12 cellular contexts compared by ENCODE assay signal in the genomic region with DNA sequence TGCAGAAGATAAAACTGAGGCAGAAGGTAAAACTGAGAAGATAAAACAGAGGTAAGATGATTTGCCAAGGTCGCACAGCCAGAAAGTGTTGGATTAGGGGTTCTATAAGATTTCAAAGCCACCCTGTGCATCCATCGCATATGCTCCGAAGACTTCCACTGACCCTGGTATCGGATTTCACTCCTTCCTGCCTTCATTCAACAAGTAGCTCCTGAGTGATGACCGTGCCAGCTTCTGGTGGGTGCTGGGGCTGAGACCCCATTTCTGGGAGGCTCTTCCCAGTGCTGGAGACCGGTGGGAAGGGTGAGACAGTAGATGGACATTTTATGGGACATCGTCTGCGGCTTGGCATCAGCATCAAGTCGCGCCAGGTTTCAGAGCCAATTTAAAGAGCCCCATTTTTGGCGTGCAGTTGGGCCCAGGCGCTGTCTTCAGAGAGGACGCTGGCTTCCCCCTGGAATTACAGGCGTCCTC. TPM values are rescaled to one million over a fixed set of nuclear protein-coding genes. Genes with fewer than 3 reads are reported as not detected.
DNase-seq lines count a peak whose midpoint lies in the region; ATAC-seq and TF ChIP-seq lines count a peak whose summit lies in the region.
"Had no signal": no experiment of that assay in that cellular context is flagged by ENCODE, and none has a peak within 500 bp of the region (broad histone marks: within the 10 kb centered on the region; RNA-seq: fewer than 3 reads in every experiment).

No MANE protein-coding gene starts in this region.

- H3K4me2 ChIP-seq in skeletal muscle satellite cell (ENCODE audit: low read length) (peak overlapping the region; percentile 83), MM.1S (ENCODE audit: low read depth, low read length) (no peak overlapping the region)

- H3K9ac ChIP-seq in colonic mucosa (ENCODE audit: low read depth in 2 of 2, low read length in 2 of 2) (no peak overlapping the region), skeletal muscle satellite cell (ENCODE audit: low read depth, low read length) (no peak overlapping the region), MM.1S (ENCODE audit: low read length) (no peak overlapping the region)

- H3K79me2 ChIP-seq in MM.1S (ENCODE audit: low read length): no peaks in the 10 kb centered on the region

- intact Hi-C loops in colonic mucosa (cut with DNase I): no loop called here
- intact Hi-C loops in posterior vena cava (cut with DNase I): loop anchor here in 1 of 2 donors (5.0 kb wide), 1 partner anchor 45 kb away; no protein-coding TSS in a partner anchor

- H2AFZ ChIP-seq in MM.1S (ENCODE audit: low read length): no peak overlapping the region

- no peaks in the 10 kb centered on the region for H3K9me3 ChIP-seq in colonic mucosa
- H3K9me3 ChIP-seq in lung (ENCODE audit: control insufficient read depth in 2 of 2, insufficient read depth in 1 of 2, low read length in 1 of 2): peaks cover 0 to 5% of the 10 kb centered on the region in 2 donors
- H3K9me3 ChIP-seq in skeletal muscle satellite cell (replicated peaks; ENCODE audit: low read length): no peaks in the 10 kb centered on the region
- H3K9me3 ChIP-seq in MM.1S (replicated peaks; ENCODE audit: insufficient read depth, low read length): no peaks in the 10 kb centered on the region
- H3K9me3 ChIP-seq: Peyer's patch had no signal

- no peaks in the 10 kb centered on the region for H3K36me3 ChIP-seq in colonic mucosa
- H3K36me3 ChIP-seq in lung (ENCODE audit: control insufficient read depth in 2 of 2, insufficient read depth in 2 of 2, low read length in 2 of 2): no peaks in the 10 kb centered on the region
- H3K36me3 ChIP-seq in skeletal muscle satellite cell (ENCODE audit: insufficient read depth, low read length): no peaks in the 10 kb centered on the region
- no peaks in the 10 kb centered on the region for H3K36me3 ChIP-seq in MM.1S (replicated peaks; ENCODE audit: insufficient read depth, low read length)
- H3K36me3 ChIP-seq: Peyer's patch had no signal

- in situ Hi-C loops in GM13976 (cut with MboI; ENCODE audit: low sequenced_read_pairs, unreplicated experiment): no loop called here

- H3F3A ChIP-seq in MM.1S (ENCODE audit: insufficient read depth, low read length): no peaks in the 10 kb centered on the region

- H3K27ac ChIP-seq in colonic mucosa (peak overlapping the region; percentile 71), lung (ENCODE audit: low read depth in 1 of 2, low read length in 1 of 2) (peak overlapping the region; percentile 91 to 97), MM.1S (ENCODE audit: low read length) (no peak overlapping the region)
- H3K27ac ChIP-seq: C4-2B had no signal

- 52 to 70% methylated on average over 14 of the region's 14 CpGs for WGBS in lung, 2 donors

- peak overlapping the region; percentile 41; the same call in 1 of the 2 replicates for H3K4me3 ChIP-seq in HFF-Myc (replicated peaks; ENCODE audit: low read depth, low read length)
- peak overlapping the region; percentile 56 for H3K4me3 ChIP-seq in colonic mucosa
- no peak overlapping the region for H3K4me3 ChIP-seq in lung
- peak overlapping the region; percentile 58 for H3K4me3 ChIP-seq in skeletal muscle satellite cell (ENCODE audit: low read length)
- H3K4me3 ChIP-seq in MM.1S (ENCODE audit: low read length): no peak overlapping the region

- no peaks in the 10 kb centered on the region for H3K4me1 ChIP-seq in colonic mucosa
- peaks cover 0 to 4% of the 10 kb centered on the region in 2 donors for H3K4me1 ChIP-seq in lung (ENCODE audit: control insufficient read depth in 2 of 2, insufficient read depth in 2 of 2, low read length in 2 of 2)
- peaks cover 21% of the 10 kb centered on the region for H3K4me1 ChIP-seq in skeletal muscle satellite cell (ENCODE audit: control insufficient read depth, insufficient read depth, low read length)
- no peaks in the 10 kb centered on the region for H3K4me1 ChIP-seq in MM.1S (ENCODE audit: low read length)

- H4K20me1 ChIP-seq in MM.1S (ENCODE audit: insufficient read depth, low read length): no peaks in the 10 kb centered on the region

- no peak for ATAC-seq in lung (ENCODE audit: insufficient read depth, low FRiP score)

- DNase-seq in HFF-Myc (ENCODE audit: extremely low read depth, low read depth) (no peak), colonic mucosa (no peak), lung (ENCODE audit: low spot score) (no peak), GM13976 (ENCODE audit: low spot score) (no peak), MM.1S (no peak), posterior vena cava (ENCODE audit: low spot score) (no peak), EL (no peak)
- DNase-seq: NCI-H1694 treated with DMSO at 0.1 percent for 48 hours had no signal

- TF ChIP-seq CTCF in HFF-Myc (IDR thresholded peaks at IDR 0.05; ENCODE audit: low read depth, low read length, missing control alignments) (no peak), colonic mucosa (IDR thresholded peaks at IDR 0.05) (no peak), lung (IDR thresholded peaks at IDR 0.05; ENCODE audit: control extremely low read depth, extremely low read depth) (no peak), GM13976 (IDR thresholded peaks at IDR 0.05; ENCODE audit: borderline replicate concordance, control extremely low read depth, extremely low read depth, insufficient read depth, missing control alignments) (no peak), MM.1S (IDR thresholded peaks at IDR 0.05; ENCODE audit: low read length) (no peak)

- H3K27me3 ChIP-seq in colonic mucosa (no peaks in the 10 kb centered on the region), lung (ENCODE audit: control insufficient read depth, insufficient read depth) (no peaks in the 10 kb centered on the region), skeletal muscle satellite cell (ENCODE audit: control insufficient read depth, insufficient read depth, low read length) (peaks cover 44% of the 10 kb centered on the region), MM.1S (replicated peaks; ENCODE audit: insufficient read depth, low read length) (peaks cover 10% of the 10 kb centered on the region; the same call in 1 of the 2 replicates)
- H3K27me3 ChIP-seq: Peyer's patch had no signal

- H3K9me2 ChIP-seq in MM.1S (replicated peaks; ENCODE audit: insufficient read depth, low read length): no peaks in the 10 kb centered on the region

RNA-seq across cellular contexts. Expression of a gene that starts 53.7 kb away (rescaled TPM):
- total RNA-seq in colonic mucosa (100 to 1,000 TPM; 126 to 130 TPM), lung (10 to 100 TPM; 19.4 to 75.0 TPM), posterior vena cava (10 to 100 TPM; 68.1 to 83.8 TPM)
- 10 to 100 TPM; 25.2 to 32.3 TPM for polyA plus RNA-seq in lung
- total RNA-seq in skeletal muscle satellite cell (2012; rRNA removed): 1.5 and 2.0 TPM in 2 replicates
- polyA plus RNA-seq: IgD-negative memory B cell had no signal

Comparison
In these comparisons a context has a peak if more than half of its experiments do, and no peak if none do; other contexts are left out.
1. H3K4me3 ChIP-seq: peak in HFF-Myc (single experiment), colonic mucosa (single experiment) and skeletal muscle satellite cell (single experiment); none in lung (single experiment) and MM.1S (single experiment).